20 cellular contexts compared by ENCODE assay signal in genomic region chr17:30238387-30239088, GRCh38. TPM values are rescaled to one million over a fixed set of nuclear protein-coding genes. Genes with fewer than 3 reads are reported as not detected.
DNase-seq lines count a peak whose midpoint lies in the region; ATAC-seq, FAIRE-seq and TF ChIP-seq lines count a peak whose summit lies in the region.
"Had no signal": no experiment of that assay in that cellular context is flagged by ENCODE, and none has a peak within 500 bp of the region (broad histone marks: within the 10 kb centered on the region; RNA-seq: fewer than 3 reads in every experiment).

No MANE protein-coding gene starts in this region.

- intact Hi-C loops in CD4-positive, alpha-beta memory T cell (cut with micrococcal nuclease): no loop called here

- POLR2A ChIA-PET in CD4-positive, alpha-beta memory T cell (lab: Charles Lee; ENCODE audit: partially characterized antibody): no interaction called here

- no peak for TF ChIP-seq CTCF in progenitor cell of endocrine pancreas (IDR thresholded peaks at IDR 0.05; ENCODE audit: unreplicated experiment)

- H3K4me1 Mint-ChIP-seq in activated T-helper 17 cell treated with anti-CD3 and anti-CD28 coated beads, Interleukin-2, amount 50 U/mL, for 72 hours: peaks cover 10% of the 10 kb centered on the region
- peaks cover 19% of the 10 kb centered on the region for H3K4me1 Mint-ChIP-seq in progenitor cell of endocrine pancreas (ENCODE audit: low read depth)
- H3K4me1 Mint-ChIP-seq in CD4-positive, alpha-beta memory T cell: peaks cover 18 to 35% (median 24%) of the 10 kb centered on the region in 4 donors

- no peak overlapping the region for H3K4me3 Mint-ChIP-seq in activated T-helper 17 cell treated with anti-CD3 and anti-CD28 coated beads, Interleukin-2, amount 50 U/mL, for 72 hours
- peak overlapping the region; percentile 35 for H3K4me3 Mint-ChIP-seq in progenitor cell of endocrine pancreas (ENCODE audit: low read depth)
- peak overlapping the region in 3 of 8 donors; percentile 17 to 65 (median 21) for H3K4me3 Mint-ChIP-seq in CD4-positive, alpha-beta memory T cell
- H3K4me3 Mint-ChIP-seq: mesothelial cell of epicardium had no signal

- no peaks in the 10 kb centered on the region for H3K9me3 ChIP-seq in iPS-20b (ENCODE audit: insufficient read depth, low read depth, low read length)
- H3K9me3 ChIP-seq in CD4-positive, alpha-beta memory T cell (ENCODE audit: control insufficient read depth in 1 of 2, low read length in 2 of 2): no peaks in the 10 kb centered on the region
- H3K9me3 ChIP-seq: tibial nerve had no signal

- no peaks in the 10 kb centered on the region for H3K9me3 Mint-ChIP-seq in activated T-helper 17 cell treated with anti-CD3 and anti-CD28 coated beads, Interleukin-2, amount 50 U/mL, for 72 hours
- peaks cover 3% of the 10 kb centered on the region for H3K9me3 Mint-ChIP-seq in progenitor cell of endocrine pancreas (ENCODE audit: low read depth)
- peaks cover 0 to 4% (median 0%) of the 10 kb centered on the region in 8 donors for H3K9me3 Mint-ChIP-seq in CD4-positive, alpha-beta memory T cell

- H3K4me1 ChIP-seq in iPS-20b (ENCODE audit: insufficient read depth, low read length): peaks cover 5% of the 10 kb centered on the region
- H3K4me1 ChIP-seq in CD4-positive, alpha-beta memory T cell (ENCODE audit: insufficient read depth, low read length): peaks cover 20% of the 10 kb centered on the region

- H3K27ac ChIP-seq in iPS-20b (ENCODE audit: low read length): no peak overlapping the region
- H3K27ac ChIP-seq in CD4-positive, alpha-beta memory T cell (ENCODE audit: low read depth, low read length): no peak overlapping the region
- H3K27ac ChIP-seq: C4-2B, tibial nerve had no signal

- peak; percentile 16 for ATAC-seq in activated T-helper 17 cell treated with anti-CD3 and anti-CD28 coated beads, Interleukin-2, amount 50 U/mL, for 72 hours (replicated peaks)
- ATAC-seq in HG03342 (IDR thresholded peaks at IDR 0.05; ENCODE audit: unreplicated experiment): no peak

- TF ChIP-seq POLR2A in GM12892 (IDR thresholded peaks at IDR 0.05; ENCODE audit: low read depth, low read length): no peak

- H3K9ac ChIP-seq in iPS-20b (ENCODE audit: low read depth, low read length): peak overlapping the region; percentile 11; the same call in 1 of the 2 replicates

- H3K36me3 ChIP-seq in H7 (replicated peaks; ENCODE audit: control insufficient read depth, insufficient read depth, low read length) (no peaks in the 10 kb centered on the region), iPS-20b (ENCODE audit: insufficient read depth, low read depth, low read length) (no peaks in the 10 kb centered on the region)
- H3K36me3 ChIP-seq in CD4-positive, alpha-beta memory T cell (ENCODE audit: insufficient read depth, low read length): no peaks in the 10 kb centered on the region

- FAIRE-seq in GM12892 (lab: Jason Lieb, UNC): no peak
- FAIRE-seq: small intestine had no signal

- DNase-seq in H7 (peak; percentile 74), progenitor cell of endocrine pancreas (ENCODE audit: low spot score, unreplicated experiment) (no peak), GM12892 (ENCODE audit: insufficient read length) (no peak), globus pallidus (ENCODE audit: low spot score) (no peak)
- DNase-seq in CD4-positive, alpha-beta memory T cell: no peak
- DNase-seq: activated CD4-positive, CD25-positive, alpha-beta regulatory T cell; activated CD8-positive, alpha-beta memory T cell treated with anti-CD3 and anti-CD28 coated beads for 24 hours; cerebellar nuclear complex; NCI-H187; occipital lobe; small intestine had no signal

- H3K27ac Mint-ChIP-seq in activated T-helper 17 cell treated with anti-CD3 and anti-CD28 coated beads, Interleukin-2, amount 50 U/mL, for 72 hours: no peak overlapping the region
- H3K27ac Mint-ChIP-seq in progenitor cell of endocrine pancreas: no peak overlapping the region
- H3K27ac Mint-ChIP-seq in CD4-positive, alpha-beta memory T cell: no peak overlapping the region
- H3K27ac Mint-ChIP-seq: mesothelial cell of epicardium had no signal

- H3K4me3 ChIP-seq in H7 (ENCODE audit: insufficient read depth, low read depth, low read length) (peak overlapping the region; percentile 25; the same call in 1 of the 2 replicates), iPS-20b (ENCODE audit: low read length) (peak overlapping the region; percentile 62; the same call in 1 of the 2 replicates)
- no peak overlapping the region for H3K4me3 ChIP-seq in CD4-positive, alpha-beta memory T cell (ENCODE audit: low read length in 2 of 2)
- H3K4me3 ChIP-seq: tibial nerve had no signal

- CTCF ChIA-PET in CD4-positive, alpha-beta memory T cell (lab: Charles Lee; ENCODE audit: partially characterized antibody): interaction anchor here (1.5 kb wide), 1 partner anchor 98 kb away, joined by 3 read pairs; no protein-coding TSS in a partner anchor

- no peaks in the 10 kb centered on the region for H3K36me3 Mint-ChIP-seq in activated T-helper 17 cell treated with anti-CD3 and anti-CD28 coated beads, Interleukin-2, amount 50 U/mL, for 72 hours (ENCODE audit: low read depth)
- no peaks in the 10 kb centered on the region for H3K36me3 Mint-ChIP-seq in progenitor cell of endocrine pancreas (ENCODE audit: insufficient read depth)
- H3K36me3 Mint-ChIP-seq in CD4-positive, alpha-beta memory T cell: peaks cover 0 to 1% of the 10 kb centered on the region in 2 donors
- H3K36me3 Mint-ChIP-seq: mesothelial cell of epicardium had no signal

- H3K27me3 ChIP-seq in H7 (ENCODE audit: control insufficient read depth, insufficient read depth, low read length) (peaks cover 50% of the 10 kb centered on the region), iPS-20b (ENCODE audit: insufficient read depth, low read length) (peaks cover 66% of the 10 kb centered on the region)
- H3K27me3 ChIP-seq in CD4-positive, alpha-beta memory T cell (ENCODE audit: insufficient read depth, low read length): peaks cover 12% of the 10 kb centered on the region

- H3K27me3 Mint-ChIP-seq in activated T-helper 17 cell treated with anti-CD3 and anti-CD28 coated beads, Interleukin-2, amount 50 U/mL, for 72 hours: peaks cover 39% of the 10 kb centered on the region
- peaks cover 50% of the 10 kb centered on the region for H3K27me3 Mint-ChIP-seq in progenitor cell of endocrine pancreas
- peaks cover 34 to 38% of the 10 kb centered on the region in 2 donors for H3K27me3 Mint-ChIP-seq in CD4-positive, alpha-beta memory T cell

RNA-seq across cellular contexts. Expression of gene SLC6A4, which starts 3.0 kb away (rescaled TPM):
- total RNA-seq in H7 (2014; rRNA removed; shearing (Covaris generic)): not detected in 2 replicates
- total RNA-seq in activated T-helper 17 cell treated with anti-CD3 and anti-CD28 coated beads, Interleukin-2, amount 50 U/mL, for 72 hours: not detected
- total RNA-seq in progenitor cell of endocrine pancreas: 0.64 and 0.96 TPM in 2 replicates
- polyA plus RNA-seq in GM12892 (2012; ENCODE audit: missing spikeins): 3.8 TPM
- total RNA-seq in CD4-positive, alpha-beta memory T cell: not detected
- not detected for polyA plus RNA-seq in CD4-positive, alpha-beta memory T cell
- total RNA-seq: fibroblast of villous mesenchyme; NCI-H460; T-helper 2 cell treated with Interferon-gamma antibody and Interleukin-4, amounts not matched to agents 100 ng/mL and 5 ng/mL, for 36 hours had no signal

RNA-seq across cellular contexts. Expression of gene BLMH, which starts 53.2 kb away (rescaled TPM):
- 55.0 and 63.6 TPM in 2 replicates for total RNA-seq in H7 (2014; rRNA removed; shearing (Covaris generic))
- total RNA-seq in activated T-helper 17 cell treated with anti-CD3 and anti-CD28 coated beads, Interleukin-2, amount 50 U/mL, for 72 hours: 10 to 100 TPM; 24.3 to 51.0 TPM
- total RNA-seq in progenitor cell of endocrine pancreas: 60.9 and 64.2 TPM in 2 replicates
- 35.6 TPM for polyA plus RNA-seq in GM12892 (2012; ENCODE audit: missing spikeins)
- 10 to 100 TPM; 54.0 to 57.6 TPM for total RNA-seq in CD4-positive, alpha-beta memory T cell
- polyA plus RNA-seq in CD4-positive, alpha-beta memory T cell: 10 to 100 TPM; 19.4 to 36.8 TPM

Comparison
In these comparisons a context has a peak if more than half of its experiments do, and no peak if none do; other contexts are left out.
1. H3K4me3 ChIP-seq: peak in H7 (single experiment) and iPS-20b (single experiment); none in CD4-positive, alpha-beta memory T cell (0 of 2).